In the genomic region with DNA sequence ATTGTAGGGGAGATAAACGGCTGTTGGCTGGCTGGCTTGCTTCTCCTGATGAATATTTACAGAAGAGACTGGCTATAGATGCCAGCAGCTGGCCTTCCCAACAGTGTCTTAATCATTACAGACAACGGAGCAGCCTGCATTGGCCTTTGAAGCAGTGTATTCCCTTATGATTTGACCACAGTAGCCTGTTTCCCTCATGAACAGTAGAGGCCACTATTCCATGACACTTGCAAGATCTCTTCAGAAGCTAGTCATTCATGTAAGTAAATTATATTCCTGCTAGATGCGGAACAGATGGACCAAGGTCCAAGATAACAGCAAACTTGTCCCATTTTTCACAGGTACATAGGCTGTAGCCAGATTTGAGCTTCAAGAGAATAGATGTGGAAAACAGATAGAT, we compare ENCODE assay signal across 10 cellular contexts. TPM values are rescaled to one million over a fixed set of nuclear protein-coding genes. Genes with fewer than 3 reads are reported as not detected.
A peak's percentile ranks its signal among the peaks of the same experiment; 100 is the strongest.
DNase-seq lines count a peak whose midpoint lies in the region; ATAC-seq and TF ChIP-seq lines count a peak whose summit lies in the region.
"Had no signal": no experiment of that assay in that cellular context is flagged by ENCODE, and none has a peak within 500 bp of the region (broad histone marks: within the 10 kb centered on the region; RNA-seq: fewer than 3 reads in every experiment).

No MANE protein-coding gene starts in this region.

- peak; percentile 65 for TF ChIP-seq CTCF in LNCaP clone FGC (IDR thresholded peaks at IDR 0.05; ENCODE audit: control insufficient read depth, extremely low read depth, insufficient read depth)
- peak; percentile 61 for TF ChIP-seq CTCF in astrocyte of the spinal cord (IDR thresholded peaks at IDR 0.05; ENCODE audit: low read depth, low read length)
- peak in 3 of 6 experiments; percentile 11 to 29 (median 17) for TF ChIP-seq CTCF in Peyer's patch (IDR thresholded peaks at IDR 0.05)

- no peak overlapping the region for H3K23ac ChIP-seq in mesenchymal stem cell (ENCODE audit: low read length in 2 of 2)

- no peak overlapping the region for H2BK5ac ChIP-seq in mesenchymal stem cell (ENCODE audit: low read depth, low read length, poor library complexity, severe bottlenecking)

- in situ Hi-C loops in astrocyte of the spinal cord (cut with HindIII; ENCODE audit: low sequenced_read_pairs): no loop called here

- no peak overlapping the region for H3K14ac ChIP-seq in mesenchymal stem cell (ENCODE audit: low read length in 2 of 2)

- no peak overlapping the region for H2BK120ac ChIP-seq in mesenchymal stem cell (ENCODE audit: low read depth, low read length)

- H4K91ac ChIP-seq in mesenchymal stem cell (ENCODE audit: low read length): no peak overlapping the region

- H3K27me3 ChIP-seq in mesenchymal stem cell (ENCODE audit: control insufficient read depth in 1 of 2, insufficient read depth in 1 of 2, low read length in 2 of 2): no peaks in the 10 kb centered on the region
- H3K27me3 ChIP-seq in Peyer's patch: no peaks in the 10 kb centered on the region

- no peak overlapping the region for H3K4ac ChIP-seq in mesenchymal stem cell (ENCODE audit: low read depth in 1 of 2, low read length in 2 of 2)

- DNase-seq in DMS153 treated with DMSO at 0.1 percent for 48 hours (lab: John Stamatoyannopoulos, UW; ENCODE audit: unreplicated experiment): peak; percentile 4
- DNase-seq in LNCaP clone FGC (ENCODE audit: low read depth): no peak
- peak; percentile 53 for DNase-seq in astrocyte of the spinal cord (ENCODE audit: low read depth, low spot score)
- peak; percentile 56 for DNase-seq in mesenchymal stem cell
- DNase-seq in Peyer's patch: no peak
- DNase-seq in NCI-H1105 (lab: John Stamatoyannopoulos, UW): no peak

- TF ChIP-seq POLR2A in Peyer's patch (IDR thresholded peaks at IDR 0.05): no peak

- H3K4me3 ChIP-seq in LNCaP clone FGC (ENCODE audit: low read depth, low read length): no peak overlapping the region
- no peak overlapping the region for H3K4me3 ChIP-seq in astrocyte of the spinal cord (ENCODE audit: low read depth, low read length)
- no peak overlapping the region for H3K4me3 ChIP-seq in mesenchymal stem cell (ENCODE audit: insufficient read depth in 1 of 2, low read depth in 1 of 2, low read length in 2 of 2)
- no peak overlapping the region for H3K4me3 ChIP-seq in Peyer's patch

- H3K27ac ChIP-seq in mesenchymal stem cell (ENCODE audit: low read length, poor library complexity, severe bottlenecking): no peak overlapping the region
- H3K27ac ChIP-seq in Peyer's patch: no peak overlapping the region

- no peak overlapping the region for H3K4me2 ChIP-seq in mesenchymal stem cell (ENCODE audit: low read length, poor library complexity, severe bottlenecking)

- no peak overlapping the region for H2AFZ ChIP-seq in mesenchymal stem cell (ENCODE audit: low read depth, low read length)

- no peak overlapping the region for H3K18ac ChIP-seq in mesenchymal stem cell (ENCODE audit: low read depth in 1 of 2, low read length in 2 of 2)

- WGBS in mesenchymal stem cell: 73% methylated on average over 3 of the region's 3 CpGs

- ATAC-seq in GM18873 (IDR thresholded peaks at IDR 0.05; ENCODE audit: low FRiP score, unreplicated experiment): no peak
- ATAC-seq in HG02763 (IDR thresholded peaks at IDR 0.05; ENCODE audit: unreplicated experiment): no peak

- H2AK5ac ChIP-seq in mesenchymal stem cell (ENCODE audit: low read length, severe bottlenecking): no peak overlapping the region

- H3K9ac ChIP-seq in mesenchymal stem cell (ENCODE audit: low read length): no peak overlapping the region

- H4K8ac ChIP-seq in mesenchymal stem cell (ENCODE audit: low read length): no peak overlapping the region

- H2BK12ac ChIP-seq in mesenchymal stem cell (ENCODE audit: low read length in 2 of 2): no peak overlapping the region

- H3K36me3 ChIP-seq in mesenchymal stem cell (ENCODE audit: control insufficient read depth in 1 of 2, insufficient read depth in 2 of 2, low read depth in 1 of 2, low read length in 2 of 2) (no peaks in the 10 kb centered on the region), Peyer's patch (no peaks in the 10 kb centered on the region)

- H2BK15ac ChIP-seq in mesenchymal stem cell (ENCODE audit: low read depth, poor library complexity, severe bottlenecking): no peak overlapping the region

- no peaks in the 10 kb centered on the region for H3K9me3 ChIP-seq in mesenchymal stem cell (ENCODE audit: control insufficient read depth, low read length)
- H3K9me3 ChIP-seq in Peyer's patch: no peaks in the 10 kb centered on the region

- H3K4me1 ChIP-seq in mesenchymal stem cell (ENCODE audit: control insufficient read depth, insufficient read depth, low read depth, low read length): no peaks in the 10 kb centered on the region
- no peaks in the 10 kb centered on the region for H3K4me1 ChIP-seq in Peyer's patch

- no peaks in the 10 kb centered on the region for H3K79me1 ChIP-seq in mesenchymal stem cell (replicated peaks; ENCODE audit: low read length, poor library complexity, severe bottlenecking)

RNA-seq across cellular contexts. Expression of a gene that starts 47.3 kb away (rescaled TPM):
- polyA plus RNA-seq in mesenchymal stem cell (2013, experiment 1 of 2): not detected
- not detected for polyA plus RNA-seq in mesenchymal stem cell (2013, experiment 2 of 2)
- total RNA-seq in Peyer's patch: not detected
- total RNA-seq: glomerular endothelial cell; T-helper 2 cell treated with Interferon-gamma antibody and Interleukin-4, amounts not matched to agents 100 ng/mL and 5 ng/mL, for 36 hours had no signal

Comparison
In these comparisons a context has a peak if more than half of its experiments do, and no peak if none do; other contexts are left out.
1. DNase-seq: peak in DMS153 treated with DMSO at 0.1 percent for 48 hours (single experiment), astrocyte of the spinal cord (single experiment) and mesenchymal stem cell (single experiment); none in LNCaP clone FGC (single experiment), Peyer's patch (0 of 3) and NCI-H1105 (single experiment).